In the genomic region with DNA sequence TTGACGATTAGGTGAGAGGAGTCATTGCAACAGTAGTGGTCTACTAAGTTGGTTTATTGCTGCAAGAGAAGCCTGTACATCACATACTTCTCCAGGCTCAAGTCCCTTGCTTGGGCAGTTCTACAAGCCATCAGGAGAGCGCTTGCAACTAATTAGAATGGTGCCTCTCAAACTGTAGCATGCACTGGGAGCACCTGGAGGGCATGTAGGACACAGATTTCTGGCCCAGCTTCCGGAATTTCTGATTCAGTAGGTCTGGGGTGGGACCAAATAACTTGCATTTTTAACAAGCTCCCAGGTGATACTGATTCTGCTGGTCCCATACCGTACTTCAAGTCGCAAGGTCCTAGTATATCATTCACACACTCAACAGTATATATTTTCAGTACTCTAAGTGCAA, we compare ENCODE assay signal across 24 cellular contexts. TPM values are rescaled to one million over a fixed set of nuclear protein-coding genes. Genes with fewer than 3 reads are reported as not detected.
DNase-seq lines count a peak whose midpoint lies in the region; ATAC-seq, FAIRE-seq and TF ChIP-seq lines count a peak whose summit lies in the region.
"Had no signal": no experiment of that assay in that cellular context is flagged by ENCODE, and none has a peak within 500 bp of the region (broad histone marks: within the 10 kb centered on the region; RNA-seq: fewer than 3 reads in every experiment).

No MANE protein-coding gene starts in this region.

- WGBS in K562 (ENCODE audit: insufficient coverage, low coverage, missing lambda C conversion rate) = 35% methylated on average over 5 of the region's 5 CpGs
- no CpG with 5 or more reads among the region's 5 CpGs for WGBS in trophoblast cell (ENCODE audit: extremely low coverage, insufficient coverage, insufficient read length)

- no peaks in the 10 kb centered on the region for H3K9me1 ChIP-seq in K562 (ENCODE audit: control insufficient read depth, insufficient read depth, low read length)

- no peak overlapping the region for H3K18ac ChIP-seq in trophoblast cell (ENCODE audit: low read length)

- no peaks in the 10 kb centered on the region for H3K27me3 ChIP-seq in K562 (ENCODE audit: control insufficient read depth in 2 of 2, insufficient read depth in 2 of 2, low read length in 2 of 2)
- H3K27me3 ChIP-seq in trophoblast cell (ENCODE audit: insufficient read depth, low read length) = no peaks in the 10 kb centered on the region
- H3K27me3 ChIP-seq: BE2C; BLaER1 treated with 17β-estradiol and CSF1 and Interleukin-3, amounts not matched to agents 10 nM and 100 nM had no signal

- H4K20me1 ChIP-seq in K562 (replicated peaks; ENCODE audit: control insufficient read depth, insufficient read depth, low read length) = no peaks in the 10 kb centered on the region
- H4K20me1 ChIP-seq: BLaER1 treated with 17β-estradiol and CSF1 and Interleukin-3, amounts not matched to agents 10 nM and 100 nM had no signal

- TF ChIP-seq CTCF in K562 (IDR thresholded peaks at IDR 0.05 in 2 of 3, conservative IDR thresholded peaks at IDR 0.05 in 1 of 3; ENCODE audit: insufficient read depth in 2 of 3, low read depth in 1 of 3, low read length in 3 of 3) = no peak

- TF ChIP-seq POLR2A in K562 (conservative IDR thresholded peaks at IDR 0.05) = no peak

- H3K79me2 ChIP-seq in K562 (ENCODE audit: control insufficient read depth, insufficient read depth, low read length) (no peaks in the 10 kb centered on the region), trophoblast cell (ENCODE audit: control insufficient read depth, insufficient read depth, low read length, poor library complexity) (no peaks in the 10 kb centered on the region)

- CTCF ChIA-PET in K562 (lab: Yijun Ruan, JAX; ENCODE audit: low intra/inter-chr PET ratio) = no interaction called here

- no peak overlapping the region for H2BK12ac ChIP-seq in trophoblast cell (ENCODE audit: low read length)

- H4K12ac ChIP-seq in trophoblast cell (ENCODE audit: low read depth, low read length) = no peak overlapping the region

- H4K8ac ChIP-seq in trophoblast cell (ENCODE audit: low read depth, low read length) = no peak overlapping the region

- H2AFZ ChIP-seq in K562 (ENCODE audit: low read depth, low read length) (no peak overlapping the region), trophoblast cell (ENCODE audit: insufficient read depth, low read length, poor library complexity) (no peak overlapping the region)

- H3K4me1 ChIP-seq in K562 (replicated peaks in 1 of 2; ENCODE audit: control insufficient read depth in 2 of 2, insufficient read depth in 2 of 2, low read length in 2 of 2) (peaks cover 0 to 6% of the 10 kb centered on the region in 2 experiments; a peak in 2 of 5 replicates), trophoblast cell (ENCODE audit: control insufficient read depth in 1 of 2, insufficient read depth in 2 of 2, low read length in 2 of 2) (peaks cover 0 to 2% of the 10 kb centered on the region in 2 experiments)
- H3K4me1 ChIP-seq: A549; BE2C; BLaER1 treated with 17β-estradiol and CSF1 and Interleukin-3, amounts not matched to agents 10 nM and 100 nM; HAP-1 had no signal

- intact Hi-C loops in K562 (cut with micrococcal nuclease) = no loop called here

- no peak overlapping the region for H2BK5ac ChIP-seq in trophoblast cell (ENCODE audit: low read depth, low read length, poor library complexity)

- H4K91ac ChIP-seq in trophoblast cell (ENCODE audit: low read depth, low read length) = no peak overlapping the region

- TF ChIP-seq RAD21 in K562 (CRISPR knock-in tag; conservative IDR thresholded peaks at IDR 0.05 in 1 of 2, IDR thresholded peaks at IDR 0.05 in 1 of 2) = no peak

- no peak overlapping the region for H3K9ac ChIP-seq in K562 (ENCODE audit: insufficient read depth in 1 of 2, low read depth in 2 of 2, low read length in 2 of 2)
- no peak overlapping the region for H3K9ac ChIP-seq in trophoblast cell (ENCODE audit: low read length)
- H3K9ac ChIP-seq: BLaER1 treated with 17β-estradiol and CSF1 and Interleukin-3, amounts not matched to agents 10 nM and 100 nM had no signal

- no peak for FAIRE-seq in K562 (lab: Jason Lieb, UNC)
- FAIRE-seq: A549, D721Med, GM12891, GM18507, H54 had no signal

- H3K79me1 ChIP-seq in trophoblast cell (ENCODE audit: low read length) = no peaks in the 10 kb centered on the region

- H2BK120ac ChIP-seq in trophoblast cell (ENCODE audit: insufficient read depth, low read length, poor library complexity) = no peak overlapping the region

- peak; percentile 36; the same call in 1 of the 3 replicates for ATAC-seq in K562
- no peak for ATAC-seq in HG02763 (IDR thresholded peaks at IDR 0.05; ENCODE audit: unreplicated experiment)
- no peak for ATAC-seq in HG03175 (IDR thresholded peaks at IDR 0.05; ENCODE audit: unreplicated experiment)
- ATAC-seq: A549 had no signal

- no peaks in the 10 kb centered on the region for H3K36me3 ChIP-seq in K562 (ENCODE audit: control insufficient read depth, insufficient read depth, low read length)
- no peaks in the 10 kb centered on the region for H3K36me3 ChIP-seq in trophoblast cell (ENCODE audit: control insufficient read depth in 1 of 2, insufficient read depth in 2 of 2, low read length in 2 of 2)
- H3K36me3 ChIP-seq: BE2C; BLaER1 treated with 17β-estradiol and CSF1 and Interleukin-3, amounts not matched to agents 10 nM and 100 nM; HAP-1 had no signal

- no peak for TF ChIP-seq EP300 in K562 (IDR thresholded peaks at IDR 0.05; ENCODE audit: low read length)

- POLR2A ChIA-PET in K562 (lab: Yijun Ruan, JAX) = interaction anchor here (1.7 kb wide), 1 partner anchor 16 kb away, joined by 5 read pairs; no protein-coding TSS in a partner anchor

- H2AK5ac ChIP-seq in trophoblast cell (ENCODE audit: low read length) = no peak overlapping the region

- H3K23ac ChIP-seq in trophoblast cell (ENCODE audit: low read length) = no peak overlapping the region

- in situ Hi-C loops in K562 (cut with MboI) = no loop called here

- H3K9me3 ChIP-seq in K562 (replicated peaks; ENCODE audit: control insufficient read depth, insufficient read depth, low read depth, low read length) (no peaks in the 10 kb centered on the region), trophoblast cell (ENCODE audit: insufficient read depth, low read depth, low read length) (no peaks in the 10 kb centered on the region)
- H3K9me3 ChIP-seq: A549; BE2C; BLaER1 treated with 17β-estradiol and CSF1 and Interleukin-3, amounts not matched to agents 10 nM and 100 nM; HAP-1 had no signal

- no peak overlapping the region for H3K4ac ChIP-seq in trophoblast cell (ENCODE audit: low read depth, low read length)

- no TSS peak for BruUV-seq in K562 (replicated peaks; lab: Mats Ljungman, UMichigan)

- H3K4me2 ChIP-seq in K562 (ENCODE audit: insufficient read depth, low read length) = no peak overlapping the region
- no peak overlapping the region for H3K4me2 ChIP-seq in trophoblast cell (ENCODE audit: low read length)
- H3K4me2 ChIP-seq: A549; BLaER1 treated with 17β-estradiol and CSF1 and Interleukin-3, amounts not matched to agents 10 nM and 100 nM had no signal

- no peak overlapping the region for H3K14ac ChIP-seq in trophoblast cell (ENCODE audit: low read length)

- H3K4me3 ChIP-seq in K562 (no peak overlapping the region), trophoblast cell (ENCODE audit: low read depth, low read length) (no peak overlapping the region)
- H3K4me3 ChIP-seq: A549; BLaER1 treated with 17β-estradiol and CSF1 and Interleukin-3, amounts not matched to agents 10 nM and 100 nM; HAP-1 had no signal

- H3K27ac ChIP-seq in K562 (ENCODE audit: extremely low read depth, low read depth, low read length) = no peak overlapping the region
- no peak overlapping the region for H3K27ac ChIP-seq in trophoblast cell (ENCODE audit: low read depth, low read length)
- H3K27ac ChIP-seq: 22Rv1; A549; BLaER1 treated with 17β-estradiol and CSF1 and Interleukin-3, amounts not matched to agents 10 nM and 100 nM had no signal

- DNase-seq in DMS 273 (lab: John Stamatoyannopoulos, UW; ENCODE audit: unreplicated experiment) (peak; percentile 39), DMS 273 treated with DMSO at 0.1 percent for 48 hours (lab: John Stamatoyannopoulos, UW) (no peak), K562 (ENCODE audit: extremely low read depth in 1 of 4, low spot score in 3 of 4) (no peak), trophoblast cell (peak; percentile 76 to 88)
- DNase-seq: ACHN; AML-193; BE2C; CD4-positive, alpha-beta T cell; CD8-positive, alpha-beta memory T cell; DMS153; DND-41; GDM1; GOT3; HFFc6 had no signal

TF ChIP-seq in K562, 482 proteins besides CTCF, POLR2A, EP300 and RAD21 (continues in another document):
- TF ChIP-seq HDAC8 (tag; IDR thresholded peaks at IDR 0.05) (no peak), STAT5B (CRISPR knock-in tag; IDR thresholded peaks at IDR 0.05) (no peak), ZNF408 (CRISPR knock-in tag; IDR thresholded peaks at IDR 0.05; ENCODE audit: low read depth) (no peak), CXXC5 (CRISPR knock-in tag; IDR thresholded peaks at IDR 0.05) (no peak), ZNF561 (CRISPR knock-in tag; conservative IDR thresholded peaks at IDR 0.05) (no peak)

RNA-seq across cellular contexts. Expression of a gene that starts 34.5 kb away (rescaled TPM):
- total RNA-seq in K562 (2011; cell fraction: chromatin; rRNA removed; ENCODE audit: low replicate concordance) = 92.0 and 356 TPM in 2 replicates
- 44.2 and 71.7 TPM in 2 replicates for total RNA-seq in K562 (2011; cell fraction: nucleolus; rRNA removed)
- total RNA-seq in K562 (2011; cell fraction: nucleoplasm; rRNA removed) = 155 and 284 TPM in 2 replicates
- total RNA-seq in K562 (2014; rRNA removed) (43.9 and 50.8 TPM in 2 replicates), K562 (2014; rRNA removed; fragmentation: Illumina TruSeq; extraction: Trizol) (98.2 and 102 TPM in 2 replicates), K562 (2015; rRNA removed; fragmentation: Illumina TruSeq; extraction: Trizol) (88.3 and 102 TPM in 2 replicates), K562 (2021) (65.6 and 68.8 TPM in 2 replicates)
- polyA plus RNA-seq in K562 (2011; rRNA removed) (63.8 and 71.5 TPM in 2 replicates), K562 (2014; fragmentation: Illumina TruSeq; extraction: Trizol) (45.6 and 55.6 TPM in 2 replicates), K562 (2014; fragmentation: Nextera tagmentation; extraction: Ambion mirVana) (10 to 100 TPM; 29.3 to 30.3 TPM), K562 (2014; rRNA removed) (30.5 and 33.5 TPM in 2 replicates)
- polyA plus RNA-seq in K562 (2011; cell fraction: cytosol; rRNA removed) = 15.1 and 24.2 TPM in 2 replicates
- polyA plus RNA-seq in K562 (2011; cell fraction: nucleus; rRNA removed) = 61.4 and 72.4 TPM in 2 replicates
- 32.7 and 34.8 TPM in 2 replicates for polyA plus RNA-seq in K562 (2012)
- 209 and 231 TPM in 2 replicates for polyA minus RNA-seq in K562 (2011; rRNA and poly(A)+ RNA removed)
- polyA minus RNA-seq in K562 (2011; cell fraction: cytosol; rRNA and poly(A)+ RNA removed) = 44.0 and 48.9 TPM in 2 replicates
- polyA minus RNA-seq in K562 (2011; cell fraction: nucleus; rRNA and poly(A)+ RNA removed) = 93.4 and 163 TPM in 2 replicates
- polyA plus RNA-seq in trophoblast cell (2013) = 20.2 and 23.3 TPM in 2 replicates

Comparison
In these comparisons a context has a peak if more than half of its experiments do, and no peak if none do; other contexts are left out.
1. DNase-seq: peak in DMS 273 (single experiment) and trophoblast cell (2 of 2); none in DMS 273 treated with DMSO at 0.1 percent for 48 hours (single experiment) and K562 (0 of 4).